ENCODE assay signal across 8 cellular contexts in genomic region chr13:75537401-75538365, GRCh38. TPM values are rescaled to one million over a fixed set of nuclear protein-coding genes. Genes with fewer than 3 reads are reported as not detected.
DNase-seq lines count a peak whose midpoint lies in the region; ATAC-seq lines count a peak whose summit lies in the region.

TSS of gene COMMD6 (minus strand) at chr13:75537841. CDS start at chr13:75537805, 36 bp downstream.

- DNase-seq in C1 segment of cervical spinal cord (lab: John Stamatoyannopoulos, UW) (peak; percentile 4 to 85 (median 58)), GM19238 (ENCODE audit: insufficient read length, low spot score) (peak; percentile 89), NCI-H524 (lab: John Stamatoyannopoulos, UW) (peak; percentile 85 to 94), dedifferentiated amniotic fluid mesenchymal stem cell (ENCODE audit: extremely low spot score) (peak; percentile 76), left kidney (ENCODE audit: low read depth, low spot score) (peak; percentile 95)
- peak; percentile 92 for DNase-seq in activated CD4-positive, alpha-beta T cell treated with anti-CD3 and anti-CD28 coated beads, Interleukin-2, amount 10 ng/mL, durations not matched to agents 24 days and 14 days
- peak; percentile 51 for DNase-seq in stimulated activated CD4-positive, alpha-beta T cell treated with anti-CD3 and anti-CD28 coated beads, Interleukin-2, amount 100 ng/mL, for 4 hours (ENCODE audit: low read depth)

- intact Hi-C loops in activated CD4-positive, alpha-beta T cell treated with anti-CD3 and anti-CD28 coated beads, Interleukin-2, amount 10 ng/mL, durations not matched to agents 24 days and 14 days (cut with micrococcal nuclease) = loop anchor here (1.0 to 2.0 kb wide), 2 partner anchors 12 to 53 kb away; partner anchors contain the start of gene UCHL3

- no peaks in the 10 kb centered on the region for H3K27me3 Mint-ChIP-seq in activated CD4-positive, alpha-beta T cell treated with anti-CD3 and anti-CD28 coated beads, Interleukin-2, amount 10 ng/mL, durations not matched to agents 24 days and 14 days

- ATAC-seq in HG03439 (IDR thresholded peaks at IDR 0.05; ENCODE audit: unreplicated experiment) = peak; percentile 99

- H3K9me3 Mint-ChIP-seq in activated CD4-positive, alpha-beta T cell treated with anti-CD3 and anti-CD28 coated beads, Interleukin-2, amount 10 ng/mL, durations not matched to agents 24 days and 14 days = no peaks in the 10 kb centered on the region

- peak within 1 kb of the TSS; percentile 94 for H3K4me3 Mint-ChIP-seq in activated CD4-positive, alpha-beta T cell treated with anti-CD3 and anti-CD28 coated beads, Interleukin-2, amount 10 ng/mL, durations not matched to agents 24 days and 14 days

- H3K36me3 Mint-ChIP-seq in activated CD4-positive, alpha-beta T cell treated with anti-CD3 and anti-CD28 coated beads, Interleukin-2, amount 10 ng/mL, durations not matched to agents 24 days and 14 days (ENCODE audit: low read depth) = peaks cover 22% of the 10 kb centered on the region

- H3K4me1 Mint-ChIP-seq in activated CD4-positive, alpha-beta T cell treated with anti-CD3 and anti-CD28 coated beads, Interleukin-2, amount 10 ng/mL, durations not matched to agents 24 days and 14 days = peaks cover 29% of the 10 kb centered on the region

- peak within 1 kb of the TSS; percentile 90 for H3K27ac Mint-ChIP-seq in activated CD4-positive, alpha-beta T cell treated with anti-CD3 and anti-CD28 coated beads, Interleukin-2, amount 10 ng/mL, durations not matched to agents 24 days and 14 days

RNA-seq across cellular contexts. Expression of gene COMMD6, which starts in this region (rescaled TPM):
- total RNA-seq in activated CD4-positive, alpha-beta T cell treated with anti-CD3 and anti-CD28 coated beads, Interleukin-2, amount 10 ng/mL, durations not matched to agents 24 days and 14 days = 100 and 108 TPM in 2 replicates

Comparison
In these comparisons a context has a peak if more than half of its experiments do, and no peak if none do; other contexts are left out.
1. Peak in every context shown above with its lines: DNase-seq and ATAC-seq.